Comparison of ENCODE assay signal across 20 cellular contexts in genomic region chr3:29317659-29318173, GRCh38.
DNase-seq lines count a peak whose midpoint lies in the region; FAIRE-seq and TF ChIP-seq lines count a peak whose summit lies in the region.
"Had no signal": no experiment of that assay in that cellular context is flagged by ENCODE, and none has a peak within 500 bp of the region (broad histone marks: within the 10 kb centered on the region; RNA-seq: fewer than 3 reads in every experiment).

No MANE protein-coding gene starts in this region.

- no peaks in the 10 kb centered on the region for H3K36me3 Mint-ChIP-seq in nephron (ENCODE audit: low read depth)

- no peaks in the 10 kb centered on the region for H3K9me3 Mint-ChIP-seq in nephron
- H3K9me3 Mint-ChIP-seq: H9 had no signal

- H3K4me1 Mint-ChIP-seq in nephron, result peaks cover 66% of the 10 kb centered on the region

- H3K4me3 Mint-ChIP-seq in nephron, result no peak overlapping the region
- H3K4me3 Mint-ChIP-seq: H9 had no signal

- FAIRE-seq in G401.6 (lab: Jason Lieb, UNC) (peak; percentile 19), RCC 7860 (lab: Jason Lieb, UNC) (peak; percentile 54)
- FAIRE-seq: A549 had no signal

- DNase-seq in RCC 7860 (ENCODE audit: low spot score), result no peak
- DNase-seq in epithelial cell of esophagus (ENCODE audit: low read depth), result peak; percentile 38
- no peak for DNase-seq in GM20000 (ENCODE audit: low spot score)
- DNase-seq in cerebellar cortex (ENCODE audit: low spot score), result no peak
- no peak for DNase-seq in stimulated activated CD4-positive, alpha-beta T cell treated with anti-CD3 and anti-CD28 coated beads, Interleukin-2, amount 100 ng/mL, for 24 hours
- no peak for DNase-seq in central memory CD4-positive, alpha-beta T cell
- DNase-seq: C1 segment of cervical spinal cord, DMS 273 treated with DMSO at 0.1 percent for 48 hours, H9, IMR-90, Karpas-422, NCI-H1105, NCI-H1694 treated with DMSO at 0.1 percent for 48 hours, NCI-H510A, NCI-H774, PC-9 had no signal

- TF ChIP-seq CTCF in epithelial cell of esophagus (IDR thresholded peaks at IDR 0.05; ENCODE audit: insufficient read depth, low read depth, low read length, missing control alignments) (no peak), nephron (IDR thresholded peaks at IDR 0.05; ENCODE audit: unreplicated experiment in 3 of 3) (no peak), GM20000 (IDR thresholded peaks at IDR 0.05; ENCODE audit: extremely low read depth, missing control alignments) (no peak)

- no peak overlapping the region for H3K4me3 ChIP-seq in epithelial cell of esophagus (ENCODE audit: low read length)
- H3K4me3 ChIP-seq: A549, PC-9, SJSA1 had no signal

- H3K27ac Mint-ChIP-seq in nephron, result peak overlapping the region; percentile 11 to 27 (median 19)
- H3K27ac Mint-ChIP-seq: H9 had no signal

- no peaks in the 10 kb centered on the region for H3K27me3 Mint-ChIP-seq in nephron (ENCODE audit: low read depth)
